In the genomic region with DNA sequence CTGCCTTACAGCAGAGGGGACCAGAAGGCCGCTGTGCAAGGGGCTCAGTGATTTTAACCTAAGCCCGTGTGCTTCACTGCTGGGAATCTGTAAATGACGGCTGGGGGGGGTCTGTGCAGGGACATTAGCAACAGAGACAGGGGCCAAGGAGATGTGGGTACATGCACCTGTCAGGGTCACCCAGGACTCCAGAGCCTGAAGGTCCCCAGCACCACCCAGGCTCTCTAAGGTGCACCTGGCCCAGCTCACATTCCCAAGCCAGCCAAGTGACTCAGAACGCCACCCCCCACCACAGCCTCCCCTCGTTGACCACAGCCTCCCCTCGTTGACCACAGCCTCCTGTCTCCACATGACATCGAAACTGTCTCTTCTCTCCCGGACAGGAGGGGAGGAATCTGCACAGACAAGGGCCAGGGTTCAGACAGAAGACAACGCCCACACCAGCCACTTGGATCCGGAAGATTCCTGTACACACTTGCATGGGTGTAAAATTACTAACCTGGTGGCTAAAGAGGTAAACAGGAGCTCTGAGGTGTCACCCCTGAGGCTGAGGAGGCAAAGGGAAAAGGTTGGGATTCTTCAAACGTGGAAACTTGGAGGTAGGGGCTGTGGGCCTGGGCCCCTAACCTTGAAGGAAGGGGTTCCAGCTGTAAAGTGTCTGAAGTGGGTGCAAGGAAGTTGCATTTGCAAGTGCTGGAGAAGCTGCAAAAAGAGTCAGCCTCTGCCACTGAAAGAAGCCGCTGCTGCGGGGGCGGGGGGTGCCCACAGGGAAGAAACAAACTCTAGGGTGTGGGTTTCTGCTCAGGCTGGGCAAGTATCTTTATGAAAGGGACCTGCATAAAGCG, we compare ENCODE assay signal across 8 cellular contexts. TPM values are rescaled to one million over a fixed set of nuclear protein-coding genes. Genes with fewer than 3 reads are reported as not detected.
DNase-seq lines count a peak whose midpoint lies in the region; ATAC-seq and TF ChIP-seq lines count a peak whose summit lies in the region.

No MANE protein-coding gene starts in this region.

- H3K4ac ChIP-seq in mesenchymal stem cell (ENCODE audit: low read depth in 1 of 2, low read length in 2 of 2), result peak overlapping the region in 1 of 2 experiments; percentile 57

- intact Hi-C loops in Right ventricle myocardium superior (cut with DNase I) (no loop called here), heart right ventricle (cut with DNase I) (no loop called here), tibial artery (cut with DNase I; ENCODE audit: low total_unique reads) (loop anchor here (5.0 kb wide), 1 partner anchor 646 kb away; no protein-coding TSS in a partner anchor)

- peak overlapping the region; percentile 23 for H2BK120ac ChIP-seq in mesenchymal stem cell (ENCODE audit: low read depth, low read length)

- peak overlapping the region; percentile 80 to 81 for H3K18ac ChIP-seq in mesenchymal stem cell (ENCODE audit: low read depth in 1 of 2, low read length in 2 of 2)

- 89 to 91% methylated on average over 15 of the region's 15 CpGs for WGBS in heart right ventricle, 2 donors
- 54% methylated on average over 15 of the region's 15 CpGs for WGBS in mesenchymal stem cell

- peaks cover 0 to 38% (median 21%) of the 10 kb centered on the region in 9 donors for H3K4me1 ChIP-seq in heart right ventricle
- H3K4me1 ChIP-seq in mesenchymal stem cell (ENCODE audit: control insufficient read depth, insufficient read depth, low read depth, low read length), result peaks cover 70% of the 10 kb centered on the region
- H3K4me1 ChIP-seq in tibial artery, result peaks cover 4 to 98% (median 70%) of the 10 kb centered on the region in 4 donors

- H4K8ac ChIP-seq in mesenchymal stem cell (ENCODE audit: low read length), result peak overlapping the region; percentile 83

- H4K91ac ChIP-seq in mesenchymal stem cell (ENCODE audit: low read length), result peak overlapping the region; percentile 36

- no peak overlapping the region for H3K27ac ChIP-seq in heart right ventricle
- peak overlapping the region; percentile 44 for H3K27ac ChIP-seq in mesenchymal stem cell (ENCODE audit: low read length, poor library complexity, severe bottlenecking)
- peak overlapping the region; percentile 79 to 81 for H3K27ac ChIP-seq in tibial artery

- peak overlapping the region; percentile 66 for H2AK5ac ChIP-seq in mesenchymal stem cell (ENCODE audit: low read length, severe bottlenecking)

- peak overlapping the region in 1 of 2 experiments; percentile 13 for H3K14ac ChIP-seq in mesenchymal stem cell (ENCODE audit: low read length in 2 of 2)

- no peak for TF ChIP-seq CTCF in heart right ventricle (IDR thresholded peaks at IDR 0.05)
- no peak for TF ChIP-seq CTCF in tibial artery (IDR thresholded peaks at IDR 0.05)

- no peak overlapping the region for H3K23ac ChIP-seq in mesenchymal stem cell (ENCODE audit: low read length in 2 of 2)

- H3K4me2 ChIP-seq in mesenchymal stem cell (ENCODE audit: low read length, poor library complexity, severe bottlenecking), result no peak overlapping the region

- DNase-seq in Right ventricle myocardium superior (peak; percentile 20), heart right ventricle (no peak), mesenchymal stem cell (peak; percentile 70), tibial artery (peak; percentile 13 to 60), NK-92 (lab: John Stamatoyannopoulos, UW; ENCODE audit: unreplicated experiment) (no peak)
- DNase-seq in activated CD8-positive, alpha-beta memory T cell treated with anti-CD3 and anti-CD28 coated beads, Interleukin-2, amount 50 U/mL, for 48 hours, result peak; percentile 86

- H2AFZ ChIP-seq in mesenchymal stem cell (ENCODE audit: low read depth, low read length), result no peak overlapping the region

- H3K36me3 ChIP-seq in heart right ventricle (no peaks in the 10 kb centered on the region), mesenchymal stem cell (ENCODE audit: control insufficient read depth in 1 of 2, insufficient read depth in 2 of 2, low read depth in 1 of 2, low read length in 2 of 2) (no peaks in the 10 kb centered on the region), tibial artery (no peaks in the 10 kb centered on the region)

- no peaks in the 10 kb centered on the region for H3K9me3 ChIP-seq in heart right ventricle
- no peaks in the 10 kb centered on the region for H3K9me3 ChIP-seq in mesenchymal stem cell (ENCODE audit: control insufficient read depth, low read length)
- H3K9me3 ChIP-seq in tibial artery, result no peaks in the 10 kb centered on the region

- H3K27me3 ChIP-seq in heart right ventricle (no peaks in the 10 kb centered on the region), mesenchymal stem cell (ENCODE audit: control insufficient read depth in 1 of 2, insufficient read depth in 1 of 2, low read length in 2 of 2) (no peaks in the 10 kb centered on the region), tibial artery (no peaks in the 10 kb centered on the region)

- no peak overlapping the region for H2BK5ac ChIP-seq in mesenchymal stem cell (ENCODE audit: low read depth, low read length, poor library complexity, severe bottlenecking)

- H3K9ac ChIP-seq in mesenchymal stem cell (ENCODE audit: low read length), result no peak overlapping the region

- peak overlapping the region; percentile 71 for H2BK15ac ChIP-seq in mesenchymal stem cell (ENCODE audit: low read depth, poor library complexity, severe bottlenecking)

- H2BK12ac ChIP-seq in mesenchymal stem cell (ENCODE audit: low read length in 2 of 2), result peak overlapping the region; percentile 28 to 75

- H3K4me3 ChIP-seq in heart right ventricle (no peak overlapping the region), mesenchymal stem cell (ENCODE audit: insufficient read depth in 1 of 2, low read depth in 1 of 2, low read length in 2 of 2) (no peak overlapping the region), tibial artery (no peak overlapping the region)

- ATAC-seq in Right ventricle myocardium superior (ENCODE audit: poor library complexity), result no peak
- no peak for ATAC-seq in heart right ventricle
- ATAC-seq in HG02938 (IDR thresholded peaks at IDR 0.05; ENCODE audit: unreplicated experiment), result no peak
- no peak for ATAC-seq in GM18858 (IDR thresholded peaks at IDR 0.05; ENCODE audit: unreplicated experiment)

- H3K79me1 ChIP-seq in mesenchymal stem cell (replicated peaks; ENCODE audit: low read length, poor library complexity, severe bottlenecking), result no peaks in the 10 kb centered on the region

RNA-seq across cellular contexts. Expression of a gene that starts 27.0 kb away (rescaled TPM):
- total RNA-seq in Right ventricle myocardium superior (not detected), heart right ventricle (not detected)
- under 1 TPM in 1 of 2 donors, not detected in 1; 0.04 TPM for polyA plus RNA-seq in heart right ventricle
- polyA plus RNA-seq in mesenchymal stem cell (2013, experiment 1 of 2), result not detected
- polyA plus RNA-seq in mesenchymal stem cell (2013, experiment 2 of 2), result not detected

RNA-seq across cellular contexts. Expression of a gene that starts 52.4 kb away (rescaled TPM):
- total RNA-seq in Right ventricle myocardium superior, result not detected
- not detected for total RNA-seq in heart right ventricle
- not detected for polyA plus RNA-seq in heart right ventricle
- not detected for polyA plus RNA-seq in mesenchymal stem cell (2013, experiment 1 of 2)
- not detected for polyA plus RNA-seq in mesenchymal stem cell (2013, experiment 2 of 2)

Comparison
In these comparisons a context has a peak if more than half of its experiments do, and no peak if none do; other contexts are left out.
1. DNase-seq: peak in Right ventricle myocardium superior (single experiment), activated CD8-positive, alpha-beta memory T cell treated with anti-CD3 and anti-CD28 coated beads, Interleukin-2, amount 50 U/mL, for 48 hours (single experiment), mesenchymal stem cell (single experiment) and tibial artery (2 of 2); none in heart right ventricle (0 of 2) and NK-92 (single experiment).
2. H3K27ac ChIP-seq: peak in mesenchymal stem cell (single experiment) and tibial artery (2 of 2); none in heart right ventricle (0 of 10).